18 cellular contexts compared by ENCODE assay signal in the genomic region with DNA sequence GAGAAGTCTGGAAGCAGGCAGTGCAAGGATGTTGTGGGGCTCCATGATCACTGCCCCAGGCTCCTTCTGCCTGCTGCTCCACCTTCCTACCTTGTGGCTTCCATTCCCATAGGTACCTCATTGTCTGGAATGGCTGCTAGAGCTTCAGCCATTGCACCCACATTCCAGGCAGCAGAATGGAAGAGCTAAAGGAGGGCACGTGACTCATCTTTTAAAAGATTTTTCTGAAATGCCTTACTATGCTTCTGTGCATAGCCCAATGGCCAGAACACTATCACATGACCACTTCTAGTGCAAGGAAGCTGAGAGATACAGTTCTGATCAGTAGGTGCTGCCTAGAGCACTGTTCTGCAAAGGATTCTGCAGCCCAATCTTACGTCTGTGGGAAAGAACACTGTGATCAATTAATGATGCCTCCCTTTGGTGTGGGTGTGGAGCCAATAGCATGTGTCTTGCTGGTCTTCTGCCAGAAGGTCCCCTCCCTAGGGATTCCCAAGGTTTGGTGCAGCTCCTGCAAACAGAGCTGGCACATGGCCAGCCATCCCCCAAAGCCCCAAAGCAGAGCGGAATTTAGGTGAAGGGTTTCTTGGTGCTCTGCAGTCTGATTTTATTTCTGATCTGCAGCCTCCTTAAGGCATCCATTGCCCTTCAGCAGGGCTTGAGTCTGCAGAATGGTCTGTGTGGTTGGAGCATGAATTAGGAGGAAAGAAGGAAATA. TPM values are rescaled to one million over a fixed set of nuclear protein-coding genes. Genes with fewer than 3 reads are reported as not detected.
A peak's percentile ranks its signal among the peaks of the same experiment; 100 is the strongest.
DNase-seq lines count a peak whose midpoint lies in the region; TF ChIP-seq lines count a peak whose summit lies in the region.
"Had no signal": no experiment of that assay in that cellular context is flagged by ENCODE, and none has a peak within 500 bp of the region (broad histone marks: within the 10 kb centered on the region; RNA-seq: fewer than 3 reads in every experiment).

No MANE protein-coding gene starts in this region.

- intact Hi-C loops in testis (cut with DNase I; ENCODE audit: low total_unique reads): no loop called here

- H3K4me3 ChIP-seq in choroid plexus epithelial cell (ENCODE audit: low read depth, low read length) (no peak overlapping the region), osteoblast (ENCODE audit: insufficient read depth, low read length) (no peak overlapping the region), testis (no peak overlapping the region)
- H3K4me3 ChIP-seq: GM12878, HAP-1 had no signal

- H3K79me2 ChIP-seq in osteoblast (ENCODE audit: insufficient read depth, low read length): no peaks in the 10 kb centered on the region

- WGBS in testis, 2 donors: 67 to 76% methylated on average over 3 of the region's 3 CpGs

- H3K36me3 ChIP-seq in osteoblast (ENCODE audit: insufficient read depth, low read length) (no peaks in the 10 kb centered on the region), testis (ENCODE audit: low read depth, missing control alignments) (no peaks in the 10 kb centered on the region)
- H3K36me3 ChIP-seq: HAP-1 had no signal

- H3K4me1 ChIP-seq in osteoblast (ENCODE audit: insufficient read depth, low read length) (no peaks in the 10 kb centered on the region), testis (no peaks in the 10 kb centered on the region)

- H3K9me3 ChIP-seq in osteoblast (ENCODE audit: low read depth, low read length) (peaks cover 4% of the 10 kb centered on the region), testis (no peaks in the 10 kb centered on the region)
- H3K9me3 ChIP-seq: HAP-1 had no signal

- H4K20me1 ChIP-seq in osteoblast (ENCODE audit: insufficient read depth, low read length): no peaks in the 10 kb centered on the region

- no peak for TF ChIP-seq POLR2A in testis (IDR thresholded peaks at IDR 0.05)

- no peak overlapping the region for H3K27ac ChIP-seq in osteoblast (ENCODE audit: low read depth, low read length)
- H3K27ac ChIP-seq in testis: no peak overlapping the region

- TF ChIP-seq CTCF in choroid plexus epithelial cell (conservative IDR thresholded peaks at IDR 0.05; ENCODE audit: low read depth, low read length) (no peak), osteoblast (IDR thresholded peaks at IDR 0.05; ENCODE audit: extremely low read depth, low read depth, low read length) (no peak), testis (IDR thresholded peaks at IDR 0.05) (no peak)

- DNase-seq in ELF-1 (ENCODE audit: low read depth, low spot score): peak; percentile 6
- DNase-seq in NCI-H2171 (lab: John Stamatoyannopoulos, UW): peak; percentile 39
- peak; percentile 19 for DNase-seq in choroid plexus epithelial cell (ENCODE audit: low read depth)
- peak; percentile 41 for DNase-seq in osteoblast (ENCODE audit: insufficient read length, low spot score, missing footprints)
- DNase-seq in G401 (ENCODE audit: low spot score): no peak
- DNase-seq in testis: no peak
- no peak for DNase-seq in activated CD4-positive, alpha-beta T cell treated with anti-CD3 and anti-CD28 coated beads for 48 hours
- DNase-seq: ACHN; CD4-positive, CD25-positive, alpha-beta regulatory T cell; DMS53; MV-4-11; NCI-H1417 treated with DMSO at 0.1 percent for 48 hours; NCI-H2029; NCI-H2227 treated with DMSO at 0.1 percent for 48 hours; Right ventricle myocardium superior had no signal

- H2AFZ ChIP-seq in osteoblast (ENCODE audit: low read length): no peak overlapping the region

- in situ Hi-C loops in G401 (cut with HindIII; ENCODE audit: low sequenced_read_pairs): no loop called here

- no peaks in the 10 kb centered on the region for H3K27me3 ChIP-seq in osteoblast (ENCODE audit: insufficient read depth, low read length)
- no peaks in the 10 kb centered on the region for H3K27me3 ChIP-seq in testis

- H3K4me2 ChIP-seq in osteoblast (ENCODE audit: insufficient read depth, low read length): no peak overlapping the region

RNA-seq across cellular contexts. Expression of a gene that starts 34.3 kb away (rescaled TPM):
- not detected in 2 replicates for total RNA-seq in osteoblast
- 1.5 TPM in 1 of 2 replicates, not detected in the other for total RNA-seq in G401 (2014; rRNA removed; shearing (Covaris generic))
- 10 to 100 TPM in 1 of 2 donors, 1 to 10 TPM in 1; 7.4 to 10.8 TPM for total RNA-seq in testis
- polyA plus RNA-seq in testis (ENCODE audit: insufficient read depth, low read depth, low replicate concordance): 34.5 TPM
- total RNA-seq: CD4-positive, CD25-positive, alpha-beta regulatory T cell; GM12878 had no signal
- polyA plus RNA-seq: CD4-positive, CD25-positive, alpha-beta regulatory T cell; GM12878; IgD-negative memory B cell had no signal

Comparison
In these comparisons a context has a peak if more than half of its experiments do, and no peak if none do; other contexts are left out.
1. DNase-seq: peak in ELF-1 (single experiment), NCI-H2171 (single experiment), choroid plexus epithelial cell (single experiment) and osteoblast (single experiment); none in G401 (single experiment), testis (single experiment) and activated CD4-positive, alpha-beta T cell treated with anti-CD3 and anti-CD28 coated beads for 48 hours (single experiment).